Comparison of ENCODE assay signal across 20 cellular contexts in the genomic region with DNA sequence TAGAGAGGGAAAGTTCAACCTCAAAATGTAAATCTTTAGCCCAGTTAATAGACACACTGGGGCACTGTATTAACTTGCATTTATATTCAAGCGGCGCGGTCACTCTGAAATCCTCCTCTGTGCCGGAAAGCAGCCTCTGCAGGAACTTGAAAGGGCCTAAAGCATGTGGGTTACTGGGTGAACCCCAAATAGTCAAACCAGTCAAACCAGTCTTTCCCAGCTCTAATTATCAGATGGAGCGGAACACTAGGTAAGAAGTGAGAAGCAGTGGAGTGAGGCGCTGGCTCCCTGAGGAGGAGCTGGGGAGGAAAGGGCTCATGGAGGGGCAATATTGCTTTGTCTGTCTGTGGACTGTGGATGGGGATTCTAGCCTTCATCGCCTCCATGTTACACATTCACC.
DNase-seq lines count a peak whose midpoint lies in the region; ATAC-seq, FAIRE-seq and TF ChIP-seq lines count a peak whose summit lies in the region.
"Had no signal": no experiment of that assay in that cellular context is flagged by ENCODE, and none has a peak within 500 bp of the region (broad histone marks: within the 10 kb centered on the region; RNA-seq: fewer than 3 reads in every experiment).

No MANE protein-coding gene starts in this region.

- no peaks in the 10 kb centered on the region for H3K9me3 Mint-ChIP-seq in Calu3 (ENCODE audit: low read depth, unreplicated experiment)
- H3K9me3 Mint-ChIP-seq: activated B cell treated with CpG ODN at 0.5 μM for 24 hours; activated T-helper 2 cell treated with anti-CD3 and anti-CD28 coated beads, Interferon-gamma antibody, Interleukin-2, Interleukin-4, amounts not matched to agents 10 μg/mL and 5 μg/mL and 100 μg/mL, durations not matched to agents 14 hours and 24 hours and 36 hours; CD4-positive, alpha-beta T cell; natural killer cell; T-cell had no signal

- H3K4me1 Mint-ChIP-seq in Calu3 (ENCODE audit: low read depth, unreplicated experiment) (peaks cover 14% of the 10 kb centered on the region), T-helper 17 cell (peaks cover 7% of the 10 kb centered on the region)
- H3K4me1 Mint-ChIP-seq: natural killer cell had no signal

- H3K27ac ChIP-seq in iPS-20b (ENCODE audit: low read length) (no peak overlapping the region), trophoblast cell (ENCODE audit: low read depth, low read length) (no peak overlapping the region)
- H3K27ac ChIP-seq: adrenal gland had no signal

- H3K36me3 ChIP-seq in bronchial epithelial cell (ENCODE audit: control insufficient read depth, insufficient read depth, low read length) (no peaks in the 10 kb centered on the region), iPS-20b (ENCODE audit: insufficient read depth, low read depth, low read length) (no peaks in the 10 kb centered on the region), trophoblast cell (ENCODE audit: control insufficient read depth in 1 of 2, insufficient read depth in 2 of 2, low read length in 2 of 2) (no peaks in the 10 kb centered on the region)
- H3K36me3 ChIP-seq: adrenal gland, heart left ventricle had no signal

- H2AFZ ChIP-seq in trophoblast cell (ENCODE audit: insufficient read depth, low read length, poor library complexity): no peak overlapping the region

- H2AK5ac ChIP-seq in trophoblast cell (ENCODE audit: low read length): no peak overlapping the region

- no peak overlapping the region for H3K14ac ChIP-seq in trophoblast cell (ENCODE audit: low read length)

- no peaks in the 10 kb centered on the region for H3K79me2 ChIP-seq in trophoblast cell (ENCODE audit: control insufficient read depth, insufficient read depth, low read length, poor library complexity)

- H3K79me1 ChIP-seq in trophoblast cell (ENCODE audit: low read length): no peaks in the 10 kb centered on the region

- no peaks in the 10 kb centered on the region for H3K27me3 ChIP-seq in bronchial epithelial cell (ENCODE audit: control insufficient read depth, insufficient read depth, low read length)
- no peaks in the 10 kb centered on the region for H3K27me3 ChIP-seq in iPS-20b (ENCODE audit: insufficient read depth, low read length)
- no peaks in the 10 kb centered on the region for H3K27me3 ChIP-seq in trophoblast cell (ENCODE audit: insufficient read depth, low read length)
- H3K27me3 ChIP-seq: adrenal gland, heart left ventricle had no signal

- H3K4me3 Mint-ChIP-seq in Calu3 (ENCODE audit: low read depth, unreplicated experiment): peak overlapping the region; percentile 17
- H3K4me3 Mint-ChIP-seq in T-helper 17 cell: no peak overlapping the region
- H3K4me3 Mint-ChIP-seq: activated B cell treated with CpG ODN at 0.5 μM for 24 hours; CD4-positive, alpha-beta T cell; natural killer cell; T-cell had no signal

- no TSS peak for BruUV-seq in Calu3 (replicated peaks; lab: Mats Ljungman, UMichigan)

- peak overlapping the region; percentile 23 for H3K4me2 ChIP-seq in trophoblast cell (ENCODE audit: low read length)

- no peak overlapping the region for H2BK5ac ChIP-seq in trophoblast cell (ENCODE audit: low read depth, low read length, poor library complexity)

- no peak overlapping the region for H4K12ac ChIP-seq in trophoblast cell (ENCODE audit: low read depth, low read length)

- no peak overlapping the region for H3K27ac Mint-ChIP-seq in Calu3 (ENCODE audit: unreplicated experiment)
- H3K27ac Mint-ChIP-seq in T-helper 17 cell: no peak overlapping the region
- H3K27ac Mint-ChIP-seq: activated B cell treated with CpG ODN at 0.5 μM for 24 hours; activated T-helper 2 cell treated with anti-CD3 and anti-CD28 coated beads, Interferon-gamma antibody, Interleukin-2, Interleukin-4, amounts not matched to agents 10 μg/mL and 5 μg/mL and 100 μg/mL, durations not matched to agents 14 hours and 24 hours and 36 hours; CD4-positive, alpha-beta T cell; natural killer cell; T-cell had no signal

- H3K9me3 ChIP-seq in iPS-20b (ENCODE audit: insufficient read depth, low read depth, low read length): no peaks in the 10 kb centered on the region
- no peaks in the 10 kb centered on the region for H3K9me3 ChIP-seq in trophoblast cell (ENCODE audit: insufficient read depth, low read depth, low read length)
- no peaks in the 10 kb centered on the region for H3K9me3 ChIP-seq in T-helper 17 cell (ENCODE audit: control insufficient read depth, low read length, poor library complexity, severe bottlenecking)
- H3K9me3 ChIP-seq: adrenal gland, heart left ventricle had no signal

- peaks cover 45% of the 10 kb centered on the region for H3K4me1 ChIP-seq in iPS-20b (ENCODE audit: insufficient read depth, low read length)
- H3K4me1 ChIP-seq in trophoblast cell (ENCODE audit: control insufficient read depth in 1 of 2, insufficient read depth in 2 of 2, low read length in 2 of 2): peaks cover 8 to 10% of the 10 kb centered on the region in 2 experiments
- H3K4me1 ChIP-seq: adrenal gland had no signal

- no peak for ATAC-seq in T-helper 17 cell
- no peak for ATAC-seq in HG03025 (IDR thresholded peaks at IDR 0.05; ENCODE audit: low FRiP score, unreplicated experiment)
- ATAC-seq: heart left ventricle, natural killer cell, T-cell had no signal

- H3K9ac ChIP-seq in iPS-20b (ENCODE audit: low read depth, low read length) (peak overlapping the region; percentile 14; the same call in 1 of the 2 replicates), trophoblast cell (ENCODE audit: low read length) (no peak overlapping the region)

- no CpG with 5 or more reads among the region's 7 CpGs for WGBS in trophoblast cell (ENCODE audit: extremely low coverage, insufficient coverage, insufficient read length)

- no peak overlapping the region for H2BK12ac ChIP-seq in trophoblast cell (ENCODE audit: low read length)

- intact Hi-C loops in Calu3 (cut with micrococcal nuclease; ENCODE audit: unreplicated experiment): no loop called here

- no peak overlapping the region for H3K23ac ChIP-seq in trophoblast cell (ENCODE audit: low read length)

- H3K36me3 Mint-ChIP-seq in Calu3 (ENCODE audit: insufficient read depth, unreplicated experiment) (no peaks in the 10 kb centered on the region), T-helper 17 cell (ENCODE audit: low read depth) (no peaks in the 10 kb centered on the region)
- H3K36me3 Mint-ChIP-seq: natural killer cell, T-cell had no signal

- no peak overlapping the region for H3K4me3 ChIP-seq in bronchial epithelial cell (ENCODE audit: low read depth, low read length)
- H3K4me3 ChIP-seq in iPS-20b (ENCODE audit: low read length): no peak overlapping the region
- H3K4me3 ChIP-seq in trophoblast cell (ENCODE audit: low read depth, low read length): no peak overlapping the region
- H3K4me3 ChIP-seq: adrenal gland, lung had no signal

- TF ChIP-seq CTCF in Calu3 (IDR thresholded peaks at IDR 0.05; ENCODE audit: unreplicated experiment) (no peak), bronchial epithelial cell (IDR thresholded peaks at IDR 0.05; ENCODE audit: insufficient read depth, low read length, severe bottlenecking) (no peak)

- DNase-seq in Calu3 (peak; percentile 23), bronchial epithelial cell (ENCODE audit: low read depth) (peak; percentile 17), trophoblast cell (no peak), T-helper 17 cell (no peak), AG20443 (ENCODE audit: low spot score) (no peak), NCI-H146 (lab: John Stamatoyannopoulos, UW) (no peak)
- DNase-seq: activated B cell treated with CpG ODN at 0.5 μM for 24 hours; activated CD8-positive, alpha-beta memory T cell treated with anti-CD3 and anti-CD28 coated beads for 24 hours; adrenal gland; CD4-positive, alpha-beta T cell; GOT3; heart left ventricle; natural killer cell; NCI-H82; stimulated activated CD8-positive, alpha-beta memory T cell treated with anti-CD3 and anti-CD28 coated beads, Interleukin-4, amount 100 ng/mL, for 48 hours; T-cell had no signal

- CTCF ChIA-PET in Calu3 (lab: Charles Lee): no interaction called here

- no peak for FAIRE-seq in bronchial epithelial cell (lab: Jason Lieb, UNC)

- no peak overlapping the region for H4K8ac ChIP-seq in trophoblast cell (ENCODE audit: low read depth, low read length)

- H2BK120ac ChIP-seq in trophoblast cell (ENCODE audit: insufficient read depth, low read length, poor library complexity): no peak overlapping the region

- no peak overlapping the region for H4K91ac ChIP-seq in trophoblast cell (ENCODE audit: low read depth, low read length)

- no peak overlapping the region for H3K4ac ChIP-seq in trophoblast cell (ENCODE audit: low read depth, low read length)

- H3K27me3 Mint-ChIP-seq in Calu3 (ENCODE audit: unreplicated experiment) (no peaks in the 10 kb centered on the region), T-helper 17 cell (peaks cover 49% of the 10 kb centered on the region)

- no peak overlapping the region for H3K18ac ChIP-seq in trophoblast cell (ENCODE audit: low read length)

Comparison
In these comparisons a context has a peak if more than half of its experiments do, and no peak if none do; other contexts are left out.
1. DNase-seq: peak in Calu3 (single experiment) and bronchial epithelial cell (single experiment); none in trophoblast cell (0 of 2), T-helper 17 cell (0 of 3), AG20443 (single experiment) and NCI-H146 (single experiment).